Comparison of ENCODE assay signal across 12 cellular contexts in genomic region chr15:71806452-71806931, GRCh38. TPM values are rescaled to one million over a fixed set of nuclear protein-coding genes. Genes with fewer than 3 reads are reported as not detected.
DNase-seq lines count a peak whose midpoint lies in the region; ATAC-seq, FAIRE-seq and TF ChIP-seq lines count a peak whose summit lies in the region.
"Had no signal": no experiment of that assay in that cellular context is flagged by ENCODE, and none has a peak within 500 bp of the region (broad histone marks: within the 10 kb centered on the region; RNA-seq: fewer than 3 reads in every experiment).

No MANE protein-coding gene starts in this region.

- H2AFZ ChIP-seq in GM23248, result no peak overlapping the region

- no peaks in the 10 kb centered on the region for H3F3A ChIP-seq in GM23248 (ENCODE audit: insufficient read depth)

- H3K4me3 Mint-ChIP-seq in endothelial cell (ENCODE audit: unreplicated experiment), result no peak overlapping the region
- H3K4me3 Mint-ChIP-seq in activated naive CD8-positive, alpha-beta T cell treated with anti-CD3 and anti-CD28 coated beads for 36 hours, result no peak overlapping the region

- CTCF ChIA-PET in Panc1 (lab: Charles Lee), result no interaction called here

- H3K79me2 ChIP-seq in GM23248 (ENCODE audit: insufficient read depth), result no peaks in the 10 kb centered on the region

- peaks cover 19% of the 10 kb centered on the region for H3K4me1 Mint-ChIP-seq in endothelial cell (ENCODE audit: unreplicated experiment)
- no peaks in the 10 kb centered on the region for H3K4me1 Mint-ChIP-seq in activated naive CD8-positive, alpha-beta T cell treated with anti-CD3 and anti-CD28 coated beads for 36 hours

- TF ChIP-seq CTCF in Panc1 (IDR thresholded peaks at IDR 0.05), result no peak
- no peak for TF ChIP-seq CTCF in endothelial cell (IDR thresholded peaks at IDR 0.05; ENCODE audit: unreplicated experiment)
- TF ChIP-seq CTCF in pancreas (IDR thresholded peaks at IDR 0.05), result no peak
- TF ChIP-seq CTCF in tibial artery (IDR thresholded peaks at IDR 0.05), result no peak

- H3K27ac ChIP-seq in GM23248 (no peak overlapping the region), Panc1 (ENCODE audit: low read length) (no peak overlapping the region; the same call in 1 of the 2 replicates), pancreas (no peak overlapping the region), tibial artery (no peak overlapping the region)
- H3K27ac ChIP-seq: left lung had no signal

- no peaks in the 10 kb centered on the region for H3K27me3 ChIP-seq in GM23248 (replicated peaks; ENCODE audit: insufficient read depth)
- no peaks in the 10 kb centered on the region for H3K27me3 ChIP-seq in Panc1 (ENCODE audit: control insufficient read depth, insufficient read depth, low read length)
- H3K27me3 ChIP-seq in pancreas, result no peaks in the 10 kb centered on the region
- no peaks in the 10 kb centered on the region for H3K27me3 ChIP-seq in tibial artery
- H3K27me3 ChIP-seq: left lung had no signal

- H3K4me1 ChIP-seq in GM23248 (ENCODE audit: insufficient read depth), result peaks cover 17% of the 10 kb centered on the region
- H3K4me1 ChIP-seq in Panc1 (ENCODE audit: control insufficient read depth, insufficient read depth, low read length), result peaks cover 18% of the 10 kb centered on the region
- H3K4me1 ChIP-seq in pancreas, result no peaks in the 10 kb centered on the region
- H3K4me1 ChIP-seq in tibial artery, result peaks cover 0 to 20% (median 17%) of the 10 kb centered on the region in 4 donors
- H3K4me1 ChIP-seq: left lung had no signal

- no TSS peak for BruUV-seq in Panc1 (replicated peaks; lab: Mats Ljungman, UMichigan)

- no peak overlapping the region for H3K9ac ChIP-seq in GM23248

- no peaks in the 10 kb centered on the region for H3K36me3 ChIP-seq in GM23248 (ENCODE audit: low read depth)
- H3K36me3 ChIP-seq in Panc1 (ENCODE audit: control insufficient read depth, insufficient read depth, low read length), result no peaks in the 10 kb centered on the region
- H3K36me3 ChIP-seq in pancreas, result no peaks in the 10 kb centered on the region
- H3K36me3 ChIP-seq in tibial artery, result no peaks in the 10 kb centered on the region
- H3K36me3 ChIP-seq: left lung had no signal

- H3K27ac Mint-ChIP-seq in endothelial cell (ENCODE audit: unreplicated experiment), result peak overlapping the region; percentile 48
- H3K27ac Mint-ChIP-seq in activated naive CD8-positive, alpha-beta T cell treated with anti-CD3 and anti-CD28 coated beads for 36 hours, result no peak overlapping the region

- in situ Hi-C loops in GM23248 (cut with MboI) (no loop called here), Panc1 (cut with HindIII; ENCODE audit: low pct_unique_long_range_greater_than_20kb, low sequenced_read_pairs) (no loop called here)

- FAIRE-seq in pancreas (lab: Jason Lieb, UNC), result no peak
- no peak for FAIRE-seq in frontal cortex (lab: Jason Lieb, UNC)

- H4K20me1 ChIP-seq in GM23248 (ENCODE audit: insufficient read depth), result no peaks in the 10 kb centered on the region

- POLR2A ChIA-PET in Panc1 (lab: Charles Lee), result no interaction called here

- peak; percentile 60 for DNase-seq in GM23248
- no peak for DNase-seq in Panc1 (ENCODE audit: low read depth, low spot score)
- no peak for DNase-seq in endothelial cell (ENCODE audit: low spot score)
- no peak for DNase-seq in pancreas
- DNase-seq in tibial artery, result no peak
- no peak for DNase-seq in frontal cortex (ENCODE audit: low spot score in 2 of 2)
- DNase-seq in activated naive CD8-positive, alpha-beta T cell treated with anti-CD3 and anti-CD28 coated beads for 36 hours, result no peak
- DNase-seq: left lung; stimulated activated naive CD8-positive, alpha-beta T cell treated with anti-CD3 and anti-CD28 coated beads, Interleukin-15, Interleukin-2, amounts not matched to agents 100 U/mL and 50 U/mL, for 24 hours; T-helper 1 cell had no signal

- intact Hi-C loops in Panc1 (cut with micrococcal nuclease; ENCODE audit: unreplicated experiment) (no loop called here), pancreas (cut with DNase I) (loop anchor here in 1 of 3 donors (10.0 kb wide), 1 partner anchor 352 kb away; no protein-coding TSS in a partner anchor), tibial artery (cut with DNase I; ENCODE audit: low total_unique reads) (loop anchor here (10.0 kb wide), 2 partner anchors 348 to 362 kb away; no protein-coding TSS in a partner anchor)

- H3K36me3 Mint-ChIP-seq in endothelial cell (ENCODE audit: low read depth, unreplicated experiment), result no peaks in the 10 kb centered on the region
- no peaks in the 10 kb centered on the region for H3K36me3 Mint-ChIP-seq in activated naive CD8-positive, alpha-beta T cell treated with anti-CD3 and anti-CD28 coated beads for 36 hours

- H3K27me3 Mint-ChIP-seq in endothelial cell (ENCODE audit: unreplicated experiment), result peaks cover 1% of the 10 kb centered on the region
- H3K27me3 Mint-ChIP-seq in activated naive CD8-positive, alpha-beta T cell treated with anti-CD3 and anti-CD28 coated beads for 36 hours, result peaks cover 15% of the 10 kb centered on the region

- no peaks in the 10 kb centered on the region for H3K9me3 Mint-ChIP-seq in endothelial cell (ENCODE audit: unreplicated experiment)
- H3K9me3 Mint-ChIP-seq in activated naive CD8-positive, alpha-beta T cell treated with anti-CD3 and anti-CD28 coated beads for 36 hours, result no peaks in the 10 kb centered on the region

- peak; percentile 39; the same call in 1 of the 2 replicates for ATAC-seq in Panc1
- peak in 3 of 4 donors; percentile 11 to 46 (median 29) for ATAC-seq in pancreas
- no peak for ATAC-seq in GM18511 (IDR thresholded peaks at IDR 0.05; ENCODE audit: unreplicated experiment)
- ATAC-seq: left lung; stimulated activated naive CD8-positive, alpha-beta T cell treated with anti-CD3 and anti-CD28 coated beads, Interleukin-15, Interleukin-2, amounts not matched to agents 100 U/mL and 50 U/mL, for 24 hours had no signal

- no peak overlapping the region for H3K4me3 ChIP-seq in GM23248
- no peak overlapping the region for H3K4me3 ChIP-seq in Panc1 (ENCODE audit: low read depth in 2 of 2, low read length in 2 of 2)
- no peak overlapping the region for H3K4me3 ChIP-seq in pancreas
- no peak overlapping the region for H3K4me3 ChIP-seq in tibial artery
- H3K4me3 ChIP-seq: left lung, smooth muscle cell had no signal

- no peak overlapping the region for H3K4me2 ChIP-seq in GM23248 (ENCODE audit: unreplicated experiment)

- no peaks in the 10 kb centered on the region for H3K9me3 ChIP-seq in GM23248 (ENCODE audit: low read depth)
- no peaks in the 10 kb centered on the region for H3K9me3 ChIP-seq in Panc1 (ENCODE audit: control insufficient read depth, insufficient read depth, low read depth, low read length)
- H3K9me3 ChIP-seq in pancreas, result no peaks in the 10 kb centered on the region
- no peaks in the 10 kb centered on the region for H3K9me3 ChIP-seq in tibial artery
- H3K9me3 ChIP-seq: left lung had no signal

- H3K9me2 ChIP-seq in GM23248 (ENCODE audit: insufficient read depth), result no peaks in the 10 kb centered on the region

- WGBS in GM23248 (ENCODE audit: low coverage in 1 of 2, low lambda C conversion rate in 2 of 2, missing lambda C conversion rate in 2 of 2), 2 experiments, result 46 to 47% methylated on average over 7 of the region's 7 CpGs
- 26 to 29% methylated on average over 7 of the region's 7 CpGs for WGBS in pancreas, 2 donors

RNA-seq across cellular contexts. Expression of gene NR2E3, which starts 3.9 kb away (rescaled TPM):
- total RNA-seq in GM23248 (2014; rRNA removed; shearing (Covaris generic)), result not detected in 2 replicates
- 0.15 and 0.65 TPM in 2 replicates for polyA plus RNA-seq in GM23248 (2016; fragmentation: Nextera tagmentation; extraction: Ambion mirVana)
- 0.98 TPM for total RNA-seq in Panc1 (2021; ENCODE audit: unreplicated experiment)
- 0.27 TPM for polyA plus RNA-seq in Panc1 (2012; ENCODE audit: insufficient read length)
- total RNA-seq in endothelial cell (ENCODE audit: unreplicated experiment), result not detected
- under 1 TPM in 5 of 6 donors, not detected in 1; 0.19 to 0.67 (median 0.34) TPM for total RNA-seq in pancreas
- polyA plus RNA-seq in pancreas, result under 1 TPM; 0.59 to 0.80 TPM
- total RNA-seq in frontal cortex, result not detected
- total RNA-seq in activated naive CD8-positive, alpha-beta T cell treated with anti-CD3 and anti-CD28 coated beads for 36 hours, result not detected
- total RNA-seq: smooth muscle cell had no signal
- polyA plus RNA-seq: smooth muscle cell had no signal
